ENCODE assay signal across 34 cellular contexts in genomic region chr4:123055943-123056342, GRCh38.
DNase-seq lines count a peak whose midpoint lies in the region; ATAC-seq and TF ChIP-seq lines count a peak whose summit lies in the region.
"Had no signal": no experiment of that assay in that cellular context is flagged by ENCODE, and none has a peak within 500 bp of the region (broad histone marks: within the 10 kb centered on the region; RNA-seq: fewer than 3 reads in every experiment).

No MANE protein-coding gene starts in this region.

- TF ChIP-seq POLR2A in breast epithelium (IDR thresholded peaks at IDR 0.05) = no peak

- H3K36me3 ChIP-seq in breast epithelium (no peaks in the 10 kb centered on the region), RWPE2 (ENCODE audit: low read depth) (peaks cover 16% of the 10 kb centered on the region), skeletal muscle satellite cell (ENCODE audit: insufficient read depth, low read length) (peaks cover 5% of the 10 kb centered on the region), MG63 (peaks cover 43% of the 10 kb centered on the region)
- H3K36me3 ChIP-seq: HAP-1, neural progenitor cell, thyroid gland, uterus had no signal

- peak overlapping the region; percentile 31 for H3K27ac Mint-ChIP-seq in MCF 10A (ENCODE audit: low read depth, unreplicated experiment)
- H3K27ac Mint-ChIP-seq: activated T-cell treated with anti-CD3 and anti-CD28 coated beads, Interleukin-2, amount 50 U/mL, for 72 hours; CD4-positive, alpha-beta T cell; memory B cell; neural progenitor cell; T-helper 2 cell treated with Interferon-gamma antibody and Interleukin-4, amounts not matched to agents 5 μg/mL and 100 μg/mL, for 36 hours had no signal

- intact Hi-C loops in MCF 10A (cut with micrococcal nuclease) = no loop called here
- intact Hi-C loops in breast epithelium (cut with DNase I; ENCODE audit: low total_unique reads) = no loop called here

- H3K4me1 ChIP-seq in breast epithelium = no peaks in the 10 kb centered on the region
- peaks cover 12% of the 10 kb centered on the region for H3K4me1 ChIP-seq in RWPE2 (ENCODE audit: insufficient read depth, poor library complexity, severe bottlenecking)
- peaks cover 12% of the 10 kb centered on the region for H3K4me1 ChIP-seq in skeletal muscle satellite cell (ENCODE audit: control insufficient read depth, insufficient read depth, low read length)
- H3K4me1 ChIP-seq: body of pancreas, HAP-1, neural progenitor cell, parathyroid adenoma, stomach, thyroid gland, uterus had no signal

- POLR2A ChIA-PET in MCF 10A (lab: Yijun Ruan, JAX) = interaction anchor here (1.2 kb wide), 1 partner anchor 9 kb away, joined by 3 read pairs; no protein-coding TSS in a partner anchor

- DNase-seq in MCF 10A (ENCODE audit: unreplicated experiment) = peak; percentile 11
- DNase-seq in breast epithelium (ENCODE audit: low spot score in 2 of 2) = no peak
- no peak for DNase-seq in RWPE2 (ENCODE audit: low spot score)
- peak; percentile 44 for DNase-seq in fibroblast of gingiva (ENCODE audit: low read depth)
- no peak for DNase-seq in MG63
- no peak for DNase-seq in A172 (ENCODE audit: low spot score)
- DNase-seq: 8988T; activated CD4-positive, alpha-beta T cell treated with anti-CD3 and anti-CD28 coated beads, Interleukin-2, amount 50 U/mL, for 48 hours; activated CD4-positive, CD25-positive, alpha-beta regulatory T cell treated with anti-CD3 and anti-CD28 coated beads, Interleukin-2, amount 50 U/mL, for 72 hours; activated T-cell treated with anti-CD3 and anti-CD28 coated beads, Interleukin-2, amount 50 U/mL, for 72 hours; body of pancreas; CD4-positive, alpha-beta T cell; DND-41; dorsolateral prefrontal cortex; Kasumi-1; NCI-H1105; NCI-H187; NCI-H2171 treated with DMSO at 0.1 percent for 48 hours; NCI-H526 treated with DMSO at 0.1 percent for 48 hours; NK-92 treated with Interleukin-12 subunit alpha and Interleukin-12 subunit beta, amount 100 ng/mL, for 24 hours; right cardiac atrium; SHP77 treated with DMSO at 0.1 percent for 48 hours; stimulated activated CD4-positive, alpha-beta T cell treated with anti-CD3 and anti-CD28 coated beads, Interleukin-2, amount 100 ng/mL, for 48 hours; stomach; thyroid gland; uterus had no signal

- H3K9me3 ChIP-seq in breast epithelium (peaks cover under 1 to 13% of the 10 kb centered on the region in 2 donors), RWPE2 (ENCODE audit: severe bottlenecking) (no peaks in the 10 kb centered on the region), skeletal muscle satellite cell (replicated peaks; ENCODE audit: low read length) (peaks cover 9% of the 10 kb centered on the region), MG63 (peaks cover 26% of the 10 kb centered on the region)
- H3K9me3 ChIP-seq: thyroid gland had no signal

- H3K36me3 Mint-ChIP-seq in MCF 10A (ENCODE audit: insufficient read depth, unreplicated experiment) = peaks cover 6% of the 10 kb centered on the region

- peaks cover 10% of the 10 kb centered on the region for H3K9me3 Mint-ChIP-seq in MCF 10A (ENCODE audit: unreplicated experiment)

- BruUV-seq in MCF 10A (replicated peaks; lab: Mats Ljungman, UMichigan) = no TSS peak

- ATAC-seq in RWPE2 (ENCODE audit: low read depth) (peak; percentile 87), HG02884 (IDR thresholded peaks at IDR 0.05; ENCODE audit: unreplicated experiment) (no peak)
- ATAC-seq: activated T-cell treated with anti-CD3 and anti-CD28 coated beads, Interleukin-2, amount 50 U/mL, for 72 hours; body of pancreas; left lobe of liver; right cardiac atrium had no signal

- no peak overlapping the region for H3K4me3 Mint-ChIP-seq in MCF 10A (ENCODE audit: unreplicated experiment)
- H3K4me3 Mint-ChIP-seq: activated T-cell treated with anti-CD3 and anti-CD28 coated beads, Interleukin-2, amount 50 U/mL, for 72 hours; CD4-positive, alpha-beta T cell; memory B cell; neural progenitor cell; T-helper 2 cell treated with Interferon-gamma antibody and Interleukin-4, amounts not matched to agents 5 μg/mL and 100 μg/mL, for 36 hours had no signal

- no peaks in the 10 kb centered on the region for H3K27me3 Mint-ChIP-seq in MCF 10A (ENCODE audit: insufficient read depth, unreplicated experiment)
- H3K27me3 Mint-ChIP-seq: CD4-positive, alpha-beta T cell; memory B cell had no signal

- H3K27me3 ChIP-seq in breast epithelium (no peaks in the 10 kb centered on the region), RWPE2 (ENCODE audit: insufficient read depth, poor library complexity, severe bottlenecking) (no peaks in the 10 kb centered on the region), skeletal muscle satellite cell (ENCODE audit: control insufficient read depth, insufficient read depth, low read length) (no peaks in the 10 kb centered on the region), MG63 (no peaks in the 10 kb centered on the region)
- H3K27me3 ChIP-seq: body of pancreas, dorsolateral prefrontal cortex, neural progenitor cell, stomach, thyroid gland, uterus had no signal

- CTCF ChIA-PET in MCF 10A (lab: Yijun Ruan, JAX) = no interaction called here

- H3K4me2 ChIP-seq in skeletal muscle satellite cell (ENCODE audit: low read length) = peak overlapping the region; percentile 26
- H3K4me2 ChIP-seq: neural progenitor cell had no signal

- H3K27ac ChIP-seq in breast epithelium (no peak overlapping the region), RWPE2 (ENCODE audit: poor library complexity, severe bottlenecking) (no peak overlapping the region)
- H3K27ac ChIP-seq: body of pancreas, dorsolateral prefrontal cortex, neural progenitor cell, parathyroid adenoma, stomach, thyroid gland, uterus had no signal

- H3K9ac ChIP-seq in skeletal muscle satellite cell (ENCODE audit: low read depth, low read length) = no peak overlapping the region
- H3K9ac ChIP-seq: neural progenitor cell, parathyroid adenoma had no signal

- TF ChIP-seq CTCF in MCF 10A (IDR thresholded peaks at IDR 0.05; ENCODE audit: unreplicated experiment) (no peak), breast epithelium (IDR thresholded peaks at IDR 0.05) (no peak), RWPE2 (IDR thresholded peaks at IDR 0.05; ENCODE audit: poor library complexity, severe bottlenecking) (no peak)

- H3K4me3 ChIP-seq in breast epithelium = no peak overlapping the region
- H3K4me3 ChIP-seq in RWPE2 (ENCODE audit: severe bottlenecking) = no peak overlapping the region
- H3K4me3 ChIP-seq in skeletal muscle satellite cell (ENCODE audit: low read length) = no peak overlapping the region
- H3K4me3 ChIP-seq in MG63 = no peak overlapping the region
- H3K4me3 ChIP-seq: body of pancreas, dorsolateral prefrontal cortex, HAP-1, neural progenitor cell, stomach, thyroid gland, uterus had no signal

- H3K4me1 Mint-ChIP-seq in MCF 10A (ENCODE audit: insufficient read depth, unreplicated experiment) = peaks cover 5% of the 10 kb centered on the region
- H3K4me1 Mint-ChIP-seq: memory B cell, neural progenitor cell had no signal

Comparison
In these comparisons a context has a peak if more than half of its experiments do, and no peak if none do; other contexts are left out.
1. DNase-seq: peak in MCF 10A (single experiment) and fibroblast of gingiva (single experiment); none in breast epithelium (0 of 2), RWPE2 (single experiment), MG63 (single experiment) and A172 (single experiment).